ENCODE assay signal across 28 cellular contexts in genomic region chr4:37902738-37903693, GRCh38. TPM values are rescaled to one million over a fixed set of nuclear protein-coding genes. Genes with fewer than 3 reads are reported as not detected.
"Had no signal": no experiment of that assay in that cellular context is flagged by ENCODE, and none has a peak within 500 bp of the region (broad histone marks: within the 10 kb centered on the region; RNA-seq: fewer than 3 reads in every experiment).

No MANE protein-coding gene starts in this region.

- H3K4me3 ChIP-seq: cardiac muscle cell, Peyer's patch, SJSA1 had no signal

- H3K27me3 ChIP-seq: brain microvascular endothelial cell, cardiac muscle cell, Peyer's patch, SJSA1 had no signal

- H3K27ac ChIP-seq: brain microvascular endothelial cell, cardiac muscle cell, Peyer's patch, RWPE1, SJSA1 had no signal

- H3K27ac Mint-ChIP-seq: activated CD4-positive, alpha-beta T cell treated with anti-CD3 and anti-CD28 coated beads, Interleukin-2, amount 10 ng/mL, durations not matched to agents 24 days and 14 days; activated CD8-positive, alpha-beta memory T cell treated with anti-CD3 and anti-CD28 coated beads, Interleukin-2, amount 10 ng/mL, durations not matched to agents 7 days and 5 days; activated naive CD4-positive, alpha-beta T cell treated with anti-CD3 and anti-CD28 coated beads, Interleukin-2, amount 50 U/mL, for 72 hours; activated T-cell treated with anti-CD3 and anti-CD28 coated beads, Interleukin-2, amount 50 U/mL, for 24 hours; activated T-helper 1 cell treated with anti-CD3 and anti-CD28 coated beads, Interleukin-12 subunit alpha, Interleukin-12 subunit beta, Interleukin-2, Interleukin-4 antibody, amounts not matched to agents 30 ng/mL and 10 ng/mL and 1 ng/mL, durations not matched to agents 14 hours and 24 hours and 36 hours had no signal

- H3K27me3 Mint-ChIP-seq: activated CD4-positive, alpha-beta T cell treated with anti-CD3 and anti-CD28 coated beads, Interleukin-2, amount 10 ng/mL, durations not matched to agents 24 days and 14 days; activated CD8-positive, alpha-beta memory T cell treated with anti-CD3 and anti-CD28 coated beads, Interleukin-2, amount 10 ng/mL, durations not matched to agents 7 days and 5 days; activated T-cell treated with anti-CD3 and anti-CD28 coated beads, Interleukin-2, amount 50 U/mL, for 24 hours had no signal

- H3K9me3 ChIP-seq: Peyer's patch, SJSA1 had no signal

- H3K4me3 Mint-ChIP-seq: activated CD4-positive, alpha-beta T cell treated with anti-CD3 and anti-CD28 coated beads, Interleukin-2, amount 10 ng/mL, durations not matched to agents 24 days and 14 days; activated CD8-positive, alpha-beta memory T cell treated with anti-CD3 and anti-CD28 coated beads, Interleukin-2, amount 10 ng/mL, durations not matched to agents 7 days and 5 days; activated T-cell treated with anti-CD3 and anti-CD28 coated beads, Interleukin-2, amount 50 U/mL, for 24 hours; activated T-helper 1 cell treated with anti-CD3 and anti-CD28 coated beads, Interleukin-12 subunit alpha, Interleukin-12 subunit beta, Interleukin-2, Interleukin-4 antibody, amounts not matched to agents 30 ng/mL and 10 ng/mL and 1 ng/mL, durations not matched to agents 14 hours and 24 hours and 36 hours had no signal

- H3K36me3 ChIP-seq: brain microvascular endothelial cell, cardiac muscle cell, Peyer's patch, SJSA1 had no signal

- H3K4me1 ChIP-seq: SJSA1 had no signal

- ATAC-seq: activated CD4-positive, CD25-positive, alpha-beta regulatory T cell treated with anti-CD3 and anti-CD28 coated beads, Interleukin-2, amount 50 U/mL, for 24 hours; activated CD8-positive, alpha-beta memory T cell treated with anti-CD3 and anti-CD28 coated beads, Interleukin-2, amount 10 ng/mL, durations not matched to agents 7 days and 5 days; activated naive CD4-positive, alpha-beta T cell treated with anti-CD3 and anti-CD28 coated beads, Interleukin-2, amount 50 U/mL, for 72 hours; SK-N-SH treated with all-trans-retinoic acid at 6 μM for 48 hours had no signal

- DNase-seq: activated CD4-positive, alpha-beta T cell treated with anti-CD3 and anti-CD28 coated beads, Interleukin-2, amount 10 ng/mL, durations not matched to agents 24 days and 14 days; activated CD4-positive, alpha-beta T cell treated with anti-CD3 and anti-CD28 coated beads, Interleukin-2, amount 50 U/mL, for 48 hours; activated CD8-positive, alpha-beta memory T cell treated with anti-CD3 and anti-CD28 coated beads, Interleukin-2, amount 10 ng/mL, durations not matched to agents 7 days and 5 days; activated effector memory CD4-positive, alpha-beta T cell treated with Interleukin-2 at 50 U/mL for 16 hours; activated naive CD4-positive, alpha-beta T cell; activated T-cell treated with anti-CD3 and anti-CD28 coated beads, Interleukin-2, amount 50 U/mL, for 24 hours; brain microvascular endothelial cell; IMR-90; KG1; NCI-H1092; NCI-H2029; NCI-H2107; NCI-H345; NCI-H510A; NK-92 treated with Interleukin-12 subunit alpha and Interleukin-12 subunit beta, amount 100 ng/mL, for 24 hours; Peyer's patch; Right ventricle myocardium superior; SW 1271 had no signal

- H3K9me3 Mint-ChIP-seq: activated CD4-positive, alpha-beta T cell treated with anti-CD3 and anti-CD28 coated beads, Interleukin-2, amount 10 ng/mL, durations not matched to agents 24 days and 14 days; activated naive CD4-positive, alpha-beta T cell treated with anti-CD3 and anti-CD28 coated beads, Interleukin-2, amount 50 U/mL, for 72 hours; activated T-cell treated with anti-CD3 and anti-CD28 coated beads, Interleukin-2, amount 50 U/mL, for 24 hours; activated T-helper 1 cell treated with anti-CD3 and anti-CD28 coated beads, Interleukin-12 subunit alpha, Interleukin-12 subunit beta, Interleukin-2, Interleukin-4 antibody, amounts not matched to agents 30 ng/mL and 10 ng/mL and 1 ng/mL, durations not matched to agents 14 hours and 24 hours and 36 hours had no signal

RNA-seq across cellular contexts. Expression of gene PTTG2, which starts 57.2 kb away (rescaled TPM):
- total RNA-seq: cardiac muscle cell, IMR-90, LHCN-M2, MCF 10A, SJSA1 had no signal
- polyA plus RNA-seq: adipose tissue, cardiac muscle cell, IMR-90 had no signal
